Comparison of ENCODE assay signal across 8 cellular contexts in the genomic region with DNA sequence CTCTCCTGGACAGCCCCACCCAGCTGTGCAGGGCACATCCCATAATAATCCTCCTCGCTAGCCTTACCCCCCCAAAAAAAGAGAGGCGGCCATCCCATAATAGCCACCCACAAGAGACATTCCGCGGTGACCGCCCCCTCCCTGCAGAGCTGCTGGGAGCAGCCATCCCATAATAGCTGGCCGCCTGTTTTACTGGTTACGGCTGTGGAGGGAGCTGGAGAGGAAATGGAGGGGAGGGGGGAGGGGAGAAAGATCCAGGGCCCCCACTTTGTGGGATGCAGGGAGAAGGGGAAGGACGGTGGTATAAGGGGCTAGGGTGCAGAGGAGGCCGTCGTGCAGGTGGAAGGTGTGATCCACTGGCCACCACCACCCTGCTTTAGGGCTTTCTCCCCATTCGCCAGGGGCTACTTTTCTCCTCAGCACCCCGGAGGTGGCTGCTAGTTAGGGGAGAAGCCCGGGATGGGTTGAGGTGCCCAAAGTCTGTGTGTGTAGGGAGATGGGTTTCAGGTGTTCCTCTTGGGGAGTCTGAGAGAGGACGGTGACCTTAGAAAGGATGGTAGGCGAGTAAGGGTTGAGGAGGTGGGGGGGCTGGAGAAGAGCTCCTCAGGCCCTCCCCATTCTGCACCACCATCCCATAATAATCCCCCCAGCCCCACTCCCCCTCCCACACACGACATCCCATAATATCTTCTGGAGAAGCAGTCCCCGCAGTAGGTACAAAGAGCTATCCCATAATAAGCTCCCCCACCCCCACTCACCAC. TPM values are rescaled to one million over a fixed set of nuclear protein-coding genes. Genes with fewer than 3 reads are reported as not detected.
DNase-seq lines count a peak whose midpoint lies in the region; ATAC-seq, FAIRE-seq and TF ChIP-seq lines count a peak whose summit lies in the region.

No MANE protein-coding gene starts in this region.

- H3K9me3 Mint-ChIP-seq in activated T-helper 2 cell treated with anti-CD3 and anti-CD28 coated beads, Interferon-gamma antibody, Interleukin-2, Interleukin-4, amounts not matched to agents 10 μg/mL and 5 μg/mL and 100 μg/mL, durations not matched to agents 14 hours and 24 hours and 36 hours = no peaks in the 10 kb centered on the region

- no peak overlapping the region for H3K27ac Mint-ChIP-seq in activated T-helper 2 cell treated with anti-CD3 and anti-CD28 coated beads, Interferon-gamma antibody, Interleukin-2, Interleukin-4, amounts not matched to agents 10 μg/mL and 5 μg/mL and 100 μg/mL, durations not matched to agents 14 hours and 24 hours and 36 hours

- H3K4me3 Mint-ChIP-seq in activated T-helper 2 cell treated with anti-CD3 and anti-CD28 coated beads, Interferon-gamma antibody, Interleukin-2, Interleukin-4, amounts not matched to agents 10 μg/mL and 5 μg/mL and 100 μg/mL, durations not matched to agents 14 hours and 24 hours and 36 hours (ENCODE audit: low read depth) = no peak overlapping the region

- H3K4me1 Mint-ChIP-seq in activated T-helper 2 cell treated with anti-CD3 and anti-CD28 coated beads, Interferon-gamma antibody, Interleukin-2, Interleukin-4, amounts not matched to agents 10 μg/mL and 5 μg/mL and 100 μg/mL, durations not matched to agents 14 hours and 24 hours and 36 hours (ENCODE audit: low read depth) = peaks cover 29% of the 10 kb centered on the region

- H3K27me3 Mint-ChIP-seq in activated T-helper 2 cell treated with anti-CD3 and anti-CD28 coated beads, Interferon-gamma antibody, Interleukin-2, Interleukin-4, amounts not matched to agents 10 μg/mL and 5 μg/mL and 100 μg/mL, durations not matched to agents 14 hours and 24 hours and 36 hours (ENCODE audit: low read depth) = no peaks in the 10 kb centered on the region

- H3K36me3 Mint-ChIP-seq in activated T-helper 2 cell treated with anti-CD3 and anti-CD28 coated beads, Interferon-gamma antibody, Interleukin-2, Interleukin-4, amounts not matched to agents 10 μg/mL and 5 μg/mL and 100 μg/mL, durations not matched to agents 14 hours and 24 hours and 36 hours (ENCODE audit: low read depth) = no peaks in the 10 kb centered on the region

- intact Hi-C loops in activated T-helper 2 cell treated with anti-CD3 and anti-CD28 coated beads, Interferon-gamma antibody, Interleukin-2, Interleukin-4, amounts not matched to agents 10 μg/mL and 5 μg/mL and 100 μg/mL, durations not matched to agents 14 hours and 24 hours and 36 hours (cut with micrococcal nuclease) = no loop called here
- intact Hi-C loops in Right ventricle myocardium superior (cut with DNase I) = no loop called here

- ATAC-seq in Right ventricle myocardium superior (ENCODE audit: poor library complexity) = peak; percentile 38
- peak; percentile 3 for ATAC-seq in omental fat pad (ENCODE audit: low FRiP score)
- no peak for ATAC-seq in GM18870 (IDR thresholded peaks at IDR 0.05; ENCODE audit: unreplicated experiment)

- CTCF ChIA-PET in AG04449 (lab: Yijun Ruan, JAX) = interaction anchor here (0.6 to 5.0 kb wide), 8 partner anchors 22 to 154 kb away, joined by 3 to 34 read pairs (median 4); partner anchors contain the start of genes MLF2, PTMS and ZNF384

- FAIRE-seq in GM19239 (lab: Jason Lieb, UNC) = peak; percentile 37

- no peak for TF ChIP-seq CTCF in AG04449 (IDR thresholded peaks at IDR 0.05; ENCODE audit: insufficient read depth, low read length, missing control alignments)
- no peak for TF ChIP-seq CTCF in omental fat pad (IDR thresholded peaks at IDR 0.05)

- POLR2A ChIA-PET in AG04449 (lab: Yijun Ruan, JAX) = interaction anchor here (0.5 to 1.2 kb wide), 4 partner anchors 16 to 111 kb away, joined by 3 to 5 read pairs (median 4); partner anchors contain the start of gene COPS7A

- DNase-seq in AG04449 (ENCODE audit: low read depth, low spot score) (no peak), GM19239 (ENCODE audit: insufficient read length, low spot score) (no peak), NCI-H2227 (lab: John Stamatoyannopoulos, UW; ENCODE audit: unreplicated experiment) (peak; percentile 91), Right ventricle myocardium superior (peak; percentile 83), omental fat pad (ENCODE audit: low spot score) (no peak), DMS114 treated with DMSO at 0.1 percent for 48 hours (lab: John Stamatoyannopoulos, UW; ENCODE audit: unreplicated experiment) (no peak)
- DNase-seq in activated T-helper 2 cell treated with anti-CD3 and anti-CD28 coated beads, Interferon-gamma antibody, Interleukin-2, Interleukin-4, amounts not matched to agents 10 μg/mL and 5 μg/mL and 100 μg/mL, durations not matched to agents 14 hours and 24 hours and 36 hours (ENCODE audit: low spot score) = peak; percentile 31

- peak overlapping the region; percentile 12 for H3K4me3 ChIP-seq in AG04449 (ENCODE audit: low read depth, low read length)

RNA-seq across cellular contexts. Expression of gene CHD4, which starts 6.0 kb away (rescaled TPM):
- 343 and 351 TPM in 2 replicates for total RNA-seq in activated T-helper 2 cell treated with anti-CD3 and anti-CD28 coated beads, Interferon-gamma antibody, Interleukin-2, Interleukin-4, amounts not matched to agents 10 μg/mL and 5 μg/mL and 100 μg/mL, durations not matched to agents 14 hours and 24 hours and 36 hours
- total RNA-seq in Right ventricle myocardium superior (142 TPM), omental fat pad (100 to 1,000 TPM; 171 to 213 (median 194) TPM)

RNA-seq across cellular contexts. Expression of gene LPAR5, which starts 22.6 kb away (rescaled TPM):
- 3.6 and 4.1 TPM in 2 replicates for total RNA-seq in activated T-helper 2 cell treated with anti-CD3 and anti-CD28 coated beads, Interferon-gamma antibody, Interleukin-2, Interleukin-4, amounts not matched to agents 10 μg/mL and 5 μg/mL and 100 μg/mL, durations not matched to agents 14 hours and 24 hours and 36 hours
- 7.3 TPM for total RNA-seq in Right ventricle myocardium superior
- 1 to 10 TPM; 2.2 to 6.3 (median 2.4) TPM for total RNA-seq in omental fat pad

RNA-seq across cellular contexts. Expression of gene ACRBP, which starts 34.0 kb away (rescaled TPM):
- 1.2 and 1.5 TPM in 2 replicates for total RNA-seq in activated T-helper 2 cell treated with anti-CD3 and anti-CD28 coated beads, Interferon-gamma antibody, Interleukin-2, Interleukin-4, amounts not matched to agents 10 μg/mL and 5 μg/mL and 100 μg/mL, durations not matched to agents 14 hours and 24 hours and 36 hours
- total RNA-seq in Right ventricle myocardium superior (0.51 TPM), omental fat pad (1 to 10 TPM; 1.9 to 3.8 (median 3.2) TPM)

RNA-seq across cellular contexts. Expression of gene NOP2, which starts 45.1 kb away (rescaled TPM):
- total RNA-seq in activated T-helper 2 cell treated with anti-CD3 and anti-CD28 coated beads, Interferon-gamma antibody, Interleukin-2, Interleukin-4, amounts not matched to agents 10 μg/mL and 5 μg/mL and 100 μg/mL, durations not matched to agents 14 hours and 24 hours and 36 hours = 146 and 157 TPM in 2 replicates
- total RNA-seq in Right ventricle myocardium superior (14.8 TPM), omental fat pad (100 to 1,000 TPM in 1 of 4 donors, 10 to 100 TPM in 3; 26.2 to 153 (median 45.0) TPM)

RNA-seq across cellular contexts. Expression of gene ING4, which starts 49.7 kb away (rescaled TPM):
- 18.5 and 19.1 TPM in 2 replicates for total RNA-seq in activated T-helper 2 cell treated with anti-CD3 and anti-CD28 coated beads, Interferon-gamma antibody, Interleukin-2, Interleukin-4, amounts not matched to agents 10 μg/mL and 5 μg/mL and 100 μg/mL, durations not matched to agents 14 hours and 24 hours and 36 hours
- total RNA-seq in Right ventricle myocardium superior (25.3 TPM), omental fat pad (10 to 100 TPM in 3 of 4 donors, 1 to 10 TPM in 1; 9.7 to 48.7 (median 24.8) TPM)

Comparison
In these comparisons a context has a peak if more than half of its experiments do, and no peak if none do; other contexts are left out.
1. DNase-seq: peak in NCI-H2227 (single experiment), activated T-helper 2 cell treated with anti-CD3 and anti-CD28 coated beads, Interferon-gamma antibody, Interleukin-2, Interleukin-4, amounts not matched to agents 10 μg/mL and 5 μg/mL and 100 μg/mL, durations not matched to agents 14 hours and 24 hours and 36 hours (single experiment) and Right ventricle myocardium superior (single experiment); none in AG04449 (single experiment), GM19239 (single experiment), omental fat pad (single experiment) and DMS114 treated with DMSO at 0.1 percent for 48 hours (single experiment).